ENCODE assay signal across 20 cellular contexts in the genomic region with DNA sequence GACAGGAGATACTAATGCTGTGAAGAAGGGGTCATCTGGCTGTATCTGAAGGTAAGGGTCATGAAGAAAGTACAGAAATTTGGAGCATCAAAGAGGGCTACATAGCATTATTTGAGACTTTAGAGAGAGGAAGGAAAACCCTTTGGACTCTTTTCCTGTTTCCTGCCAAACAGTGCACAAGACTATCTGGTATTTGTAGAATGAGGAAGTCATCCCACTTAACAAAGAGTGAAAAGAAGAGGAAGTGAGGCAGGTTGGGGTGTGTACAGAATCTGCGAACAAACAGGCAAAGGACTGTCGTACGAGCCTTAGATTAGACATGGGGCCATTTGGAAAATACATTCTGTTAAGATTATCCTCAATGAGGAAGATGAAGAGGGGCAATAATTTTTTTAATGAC.
DNase-seq lines count a peak whose midpoint lies in the region; ATAC-seq and TF ChIP-seq lines count a peak whose summit lies in the region.
"Had no signal": no experiment of that assay in that cellular context is flagged by ENCODE, and none has a peak within 500 bp of the region (broad histone marks: within the 10 kb centered on the region; RNA-seq: fewer than 3 reads in every experiment).

No MANE protein-coding gene starts in this region.

- H3K9me3 ChIP-seq in breast epithelium = no peaks in the 10 kb centered on the region
- H3K9me3 ChIP-seq: A549, Peyer's patch had no signal

- in situ Hi-C loops in ACHN (cut with HindIII; ENCODE audit: low pct_ligation_motif_present, low pct_unique_long_range_greater_than_20kb, low sequenced_read_pairs) = no loop called here

- H3K27ac ChIP-seq in epithelial cell of prostate (peak overlapping the region; percentile 84), breast epithelium (no peak overlapping the region)
- H3K27ac ChIP-seq: A549, Peyer's patch had no signal

- H3K36me3 ChIP-seq in breast epithelium = no peaks in the 10 kb centered on the region
- H3K36me3 ChIP-seq: Peyer's patch had no signal

- ATAC-seq in GM18907 (IDR thresholded peaks at IDR 0.05; ENCODE audit: unreplicated experiment) = no peak
- ATAC-seq: K562 had no signal

- TF ChIP-seq CTCF in breast epithelium (IDR thresholded peaks at IDR 0.05) = no peak

- DNase-seq in ACHN (peak; percentile 1), Kasumi-1 (lab: John Stamatoyannopoulos, UW) (peak; percentile 69 to 79), SKM-1 treated with dmso at 0.1 percent for 144 hours (lab: John Stamatoyannopoulos, UW; ENCODE audit: unreplicated experiment) (peak; percentile 50), epithelial cell of prostate (ENCODE audit: low read depth, low spot score) (no peak), breast epithelium (ENCODE audit: low spot score in 2 of 2) (no peak), NCI-H2107 treated with DMSO at 0.1 percent for 48 hours (lab: John Stamatoyannopoulos, UW; ENCODE audit: unreplicated experiment) (no peak), D341Med (ENCODE audit: low spot score) (no peak)
- DNase-seq: C1 segment of cervical spinal cord, DMS 273 treated with DMSO at 0.1 percent for 48 hours, H7, NCI-H1105, NCI-H1694, NCI-H2227 treated with DMSO at 0.1 percent for 48 hours, NCI-H524, Peyer's patch, Right ventricle myocardium superior, SW 1271 had no signal

- no peak for TF ChIP-seq POLR2A in breast epithelium (IDR thresholded peaks at IDR 0.05)

- H3K27me3 ChIP-seq in breast epithelium = no peaks in the 10 kb centered on the region
- H3K27me3 ChIP-seq: Peyer's patch had no signal

- intact Hi-C loops in breast epithelium (cut with DNase I; ENCODE audit: low total_unique reads) = no loop called here

- no peaks in the 10 kb centered on the region for H3K4me1 ChIP-seq in breast epithelium
- H3K4me1 ChIP-seq: A549, Peyer's patch had no signal

- no peak overlapping the region for H3K4me3 ChIP-seq in breast epithelium
- H3K4me3 ChIP-seq: A549, K562, Peyer's patch had no signal

Comparison
In these comparisons a context has a peak if more than half of its experiments do, and no peak if none do; other contexts are left out.
1. DNase-seq: peak in ACHN (single experiment), Kasumi-1 (2 of 2) and SKM-1 treated with dmso at 0.1 percent for 144 hours (single experiment); none in epithelial cell of prostate (single experiment), breast epithelium (0 of 2), NCI-H2107 treated with DMSO at 0.1 percent for 48 hours (single experiment) and D341Med (single experiment).